Comparison of ENCODE assay signal across 8 cellular contexts in genomic region chr12:132414634-132415340, GRCh38.
DNase-seq lines count a peak whose midpoint lies in the region; ATAC-seq and TF ChIP-seq lines count a peak whose summit lies in the region.

No MANE protein-coding gene starts in this region.

- H3K9me3 ChIP-seq in A673 (ENCODE audit: low read depth, low read length, poor library complexity, severe bottlenecking) = no peaks in the 10 kb centered on the region

- TF ChIP-seq CTCF in A673 (conservative IDR thresholded peaks at IDR 0.05; ENCODE audit: low read depth, low read length) = peak; percentile 96

- H3K4me3 ChIP-seq in A673 (ENCODE audit: low read depth, low read length, poor library complexity, severe bottlenecking) = no peak overlapping the region

- intact Hi-C loops in A673 (cut with micrococcal nuclease; ENCODE audit: unreplicated experiment) = loop anchor here (1.0 kb wide), 3 partner anchors 147 to 260 kb away; no protein-coding TSS in a partner anchor

- peaks cover 7% of the 10 kb centered on the region for H3K4me1 ChIP-seq in A673 (ENCODE audit: insufficient read depth, low read length, poor library complexity, severe bottlenecking)

- H3K27me3 ChIP-seq in A673 (replicated peaks; ENCODE audit: insufficient read depth, low read depth, low read length, poor library complexity) = peaks cover 16% of the 10 kb centered on the region

- H3K27ac ChIP-seq in A673 (ENCODE audit: low read depth, low read length, poor library complexity, severe bottlenecking) = no peak overlapping the region

- POLR2A ChIA-PET in A673 (lab: Charles Lee; ENCODE audit: low non-redundant PET) = no interaction called here

- DNase-seq in A673 (ENCODE audit: low spot score) (peak; percentile 88), NCI-H2227 treated with DMSO at 0.1 percent for 48 hours (lab: John Stamatoyannopoulos, UW) (peak; percentile 57), cerebellar cortex (ENCODE audit: low spot score) (peak; percentile 86), left lobe of liver (ENCODE audit: low spot score) (peak; percentile 81)
- DNase-seq in activated CD4-positive, CD25-positive, alpha-beta regulatory T cell treated with anti-CD3 and anti-CD28 coated beads, Interleukin-2, amount 50 U/mL, for 72 hours = peak; percentile 77
- peak; percentile 65 for DNase-seq in stimulated activated CD4-positive, alpha-beta T cell treated with anti-CD3 and anti-CD28 coated beads, Interleukin-4, amount 100 ng/mL, for 4 hours

- BruUV-seq in A673 (replicated peaks; lab: Mats Ljungman, UMichigan) = no TSS peak

- no peaks in the 10 kb centered on the region for H3K36me3 ChIP-seq in A673 (ENCODE audit: insufficient read depth, low read length, poor library complexity, severe bottlenecking)

- peak; percentile 86 for ATAC-seq in GM18502 (IDR thresholded peaks at IDR 0.05; ENCODE audit: poor library complexity, unreplicated experiment)
- peak; percentile 81 for ATAC-seq in HG03135 (IDR thresholded peaks at IDR 0.05; ENCODE audit: unreplicated experiment)
- peak; percentile 98 for ATAC-seq in left lobe of liver

- CTCF ChIA-PET in A673 (lab: Charles Lee) = interaction anchor here (0.5 to 2.5 kb wide), 10 partner anchors 86 to 261 kb away, joined by 3 to 39 read pairs (median 4); no protein-coding TSS in a partner anchor
